1 cellular context compared by ENCODE assay signal in genomic region chr10:4847580-4848020, GRCh38.
A peak's percentile ranks its signal among the peaks of the same experiment; 100 is the strongest.
TF ChIP-seq lines count a peak whose summit lies in the region.

No MANE protein-coding gene starts in this region.

TF ChIP-seq in K562, 482 proteins besides CTCF, POLR2A, EP300 and RAD21 (continued from another document and continues in another):
- TF ChIP-seq ATF2 (CRISPR knock-in tag; IDR thresholded peaks at IDR 0.05) = no peak
- TF ChIP-seq ZNF324 (CRISPR knock-in tag; IDR thresholded peaks at IDR 0.05) = no peak
- no peak for TF ChIP-seq ZNF133 (CRISPR knock-in tag; IDR thresholded peaks at IDR 0.05)
- TF ChIP-seq FOXM1 (IDR thresholded peaks at IDR 0.05; ENCODE audit: low read depth) = no peak
- TF ChIP-seq FOXM1 (CRISPR knock-in tag; IDR thresholded peaks at IDR 0.05; ENCODE audit: low read depth) = no peak
- no peak for TF ChIP-seq RBM34 (IDR thresholded peaks at IDR 0.05; ENCODE audit: borderline replicate concordance, insufficient read depth, low read length)
- peak; percentile 63 for TF ChIP-seq ZNF592 (IDR thresholded peaks at IDR 0.05)
- TF ChIP-seq RBM25 (IDR thresholded peaks at IDR 0.05; ENCODE audit: low read depth, low read length, severe bottlenecking) = no peak
- TF ChIP-seq CTCFL (IDR thresholded peaks at IDR 0.05; ENCODE audit: borderline replicate concordance, insufficient read depth, low read depth, low read length, poor library complexity, severe bottlenecking) = no peak
- no peak for TF ChIP-seq ZNF551 (CRISPR knock-in tag; IDR thresholded peaks at IDR 0.05)
- TF ChIP-seq NR2C1 (IDR thresholded peaks at IDR 0.05) = no peak
- TF ChIP-seq NR2C1 (tag; IDR thresholded peaks at IDR 0.05) = 0 out of 2 replicates have a peak, but pooled peaks have one; percentile 17
- no peak for TF ChIP-seq ZNF586 (CRISPR knock-in tag; conservative IDR thresholded peaks at IDR 0.05)
- no peak for TF ChIP-seq ZBTB12 (CRISPR knock-in tag; IDR thresholded peaks at IDR 0.05)
- no peak for TF ChIP-seq PPARD (CRISPR knock-in tag; IDR thresholded peaks at IDR 0.05)
- TF ChIP-seq FOXP1 (CRISPR knock-in tag; IDR thresholded peaks at IDR 0.05) = no peak
- TF ChIP-seq ZHX1 (conservative IDR thresholded peaks at IDR 0.05; ENCODE audit: low read length) = no peak
- no peak for TF ChIP-seq GATAD2B (IDR thresholded peaks at IDR 0.05; ENCODE audit: borderline replicate concordance)
- no peak for TF ChIP-seq STAT6 (CRISPR knock-in tag; IDR thresholded peaks at IDR 0.05)
- no peak for TF ChIP-seq EP400 (IDR thresholded peaks at IDR 0.05)
- TF ChIP-seq ZNF140 (CRISPR knock-in tag; IDR thresholded peaks at IDR 0.05) = no peak
- TF ChIP-seq POLR2G (IDR thresholded peaks at IDR 0.05; ENCODE audit: low read depth, low read length) = no peak
- TF ChIP-seq ZBTB26 (CRISPR knock-in tag; IDR thresholded peaks at IDR 0.05) = no peak
- no peak for TF ChIP-seq ZNF124 (CRISPR knock-in tag; IDR thresholded peaks at IDR 0.05)
- TF ChIP-seq NFE2 (IDR thresholded peaks at IDR 0.05; ENCODE audit: low read depth) = peak; percentile 49; the same call in 1 of the 2 replicates
- no peak for TF ChIP-seq BACH1 (tag; IDR thresholded peaks at IDR 0.05)
- TF ChIP-seq SUPT5H (IDR thresholded peaks at IDR 0.05) = no peak
- TF ChIP-seq HMG20B (CRISPR knock-in tag; IDR thresholded peaks at IDR 0.05) = no peak
- TF ChIP-seq ZNF561 (CRISPR knock-in tag; conservative IDR thresholded peaks at IDR 0.05) = no peak
- TF ChIP-seq KAT7 (CRISPR knock-in tag; IDR thresholded peaks at IDR 0.05; ENCODE audit: borderline replicate concordance) = no peak
- TF ChIP-seq ZNF589 (CRISPR knock-in tag; IDR thresholded peaks at IDR 0.05; ENCODE audit: low read depth) = no peak
- TF ChIP-seq JUND (IDR thresholded peaks at IDR 0.05; ENCODE audit: borderline replicate concordance, low read depth, low read length) = peak; percentile 93
- peak; percentile 92 for TF ChIP-seq JUND (tag; IDR thresholded peaks at IDR 0.05; ENCODE audit: borderline replicate concordance, low read depth, low read length)
- TF ChIP-seq NR1H2 (CRISPR knock-in tag; IDR thresholded peaks at IDR 0.05) = no peak
- TF ChIP-seq ZNF507 (tag; conservative IDR thresholded peaks at IDR 0.05) = no peak
- no peak for TF ChIP-seq ZFP36 (IDR thresholded peaks at IDR 0.05; ENCODE audit: low read depth, low read length, partially characterized antibody)
- TF ChIP-seq SMAD2 (IDR thresholded peaks at IDR 0.05; ENCODE audit: low read depth, low read length) = no peak
- no peak for TF ChIP-seq FOXK1 (CRISPR knock-in tag; IDR thresholded peaks at IDR 0.05; ENCODE audit: borderline replicate concordance)
- no peak for TF ChIP-seq ARID3A (IDR thresholded peaks at IDR 0.05; ENCODE audit: borderline replicate concordance, low read depth, low read length)
- TF ChIP-seq NONO (IDR thresholded peaks at IDR 0.05; ENCODE audit: low read depth in 2 of 2, low read length in 1 of 2) = no peak
- TF ChIP-seq GTF2A2 (tag; IDR thresholded peaks at IDR 0.05) = no peak
- TF ChIP-seq ATF1 (CRISPR knock-in tag; IDR thresholded peaks at IDR 0.05) = no peak
- peak; percentile 9; the same call in 1 of the 2 replicates for TF ChIP-seq ATF1 (tag; IDR thresholded peaks at IDR 0.05)
- no peak for TF ChIP-seq TEAD2 (tag; IDR thresholded peaks at IDR 0.05)
- 0 out of 2 replicates have a peak, but pooled peaks have one; percentile 74 for TF ChIP-seq ZNF644 (tag; IDR thresholded peaks at IDR 0.05; ENCODE audit: low read depth)
- TF ChIP-seq CREB3 (tag; conservative IDR thresholded peaks at IDR 0.05; ENCODE audit: low read depth) = peak; percentile 65; the same call in 1 of the 2 replicates
